Comparison of ENCODE assay signal across 1 cellular context in genomic region chr20:4016349-4017050, GRCh38.
TF ChIP-seq lines count a peak whose summit lies in the region.

No MANE protein-coding gene starts in this region.

TF ChIP-seq in HepG2, 621 proteins besides CTCF, POLR2A, EP300 and RAD21 (continued from another document):
- TF ChIP-seq ZBTB40 (IDR thresholded peaks at IDR 0.05): no peak
- peak; percentile 3; the same call in 1 of the 2 replicates for TF ChIP-seq ZBTB40 (CRISPR knock-in tag; IDR thresholded peaks at IDR 0.05)
- TF ChIP-seq, protein P1, sequence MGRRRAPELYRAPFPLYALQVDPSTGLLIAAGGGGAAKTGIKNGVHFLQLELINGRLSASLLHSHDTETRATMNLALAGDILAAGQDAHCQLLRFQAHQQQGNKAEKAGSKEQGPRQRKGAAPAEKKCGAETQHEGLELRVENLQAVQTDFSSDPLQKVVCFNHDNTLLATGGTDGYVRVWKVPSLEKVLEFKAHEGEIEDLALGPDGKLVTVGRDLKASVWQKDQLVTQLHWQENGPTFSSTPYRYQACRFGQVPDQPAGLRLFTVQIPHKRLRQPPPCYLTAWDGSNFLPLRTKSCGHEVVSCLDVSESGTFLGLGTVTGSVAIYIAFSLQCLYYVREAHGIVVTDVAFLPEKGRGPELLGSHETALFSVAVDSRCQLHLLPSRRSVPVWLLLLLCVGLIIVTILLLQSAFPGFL (CRISPR knock-in tag; IDR thresholded peaks at IDR 0.05): no peak
- TF ChIP-seq ZNF710 (CRISPR knock-in tag; IDR thresholded peaks at IDR 0.05; ENCODE audit: borderline replicate concordance): 0 out of 2 replicates have a peak, but pooled peaks have one; percentile 32
- no peak for TF ChIP-seq STAG1 (CRISPR knock-in tag; IDR thresholded peaks at IDR 0.05)
- TF ChIP-seq, protein P2, sequence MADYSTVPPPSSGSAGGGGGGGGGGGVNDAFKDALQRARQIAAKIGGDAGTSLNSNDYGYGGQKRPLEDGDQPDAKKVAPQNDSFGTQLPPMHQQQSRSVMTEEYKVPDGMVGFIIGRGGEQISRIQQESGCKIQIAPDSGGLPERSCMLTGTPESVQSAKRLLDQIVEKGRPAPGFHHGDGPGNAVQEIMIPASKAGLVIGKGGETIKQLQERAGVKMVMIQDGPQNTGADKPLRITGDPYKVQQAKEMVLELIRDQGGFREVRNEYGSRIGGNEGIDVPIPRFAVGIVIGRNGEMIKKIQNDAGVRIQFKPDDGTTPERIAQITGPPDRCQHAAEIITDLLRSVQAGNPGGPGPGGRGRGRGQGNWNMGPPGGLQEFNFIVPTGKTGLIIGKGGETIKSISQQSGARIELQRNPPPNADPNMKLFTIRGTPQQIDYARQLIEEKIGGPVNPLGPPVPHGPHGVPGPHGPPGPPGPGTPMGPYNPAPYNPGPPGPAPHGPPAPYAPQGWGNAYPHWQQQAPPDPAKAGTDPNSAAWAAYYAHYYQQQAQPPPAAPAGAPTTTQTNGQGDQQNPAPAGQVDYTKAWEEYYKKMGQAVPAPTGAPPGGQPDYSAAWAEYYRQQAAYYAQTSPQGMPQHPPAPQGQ (CRISPR knock-in tag; IDR thresholded peaks at IDR 0.05; ENCODE audit: borderline replicate concordance): no peak
- TF ChIP-seq FOXK1 (CRISPR knock-in tag; IDR thresholded peaks at IDR 0.05; ENCODE audit: borderline replicate concordance, low read depth): no peak
- no peak for TF ChIP-seq ATF7 (IDR thresholded peaks at IDR 0.05)
- no peak for TF ChIP-seq ATF7 (CRISPR knock-in tag; IDR thresholded peaks at IDR 0.05)
- peak; percentile 64; the same call in 1 of the 2 replicates for TF ChIP-seq ZNF576 (CRISPR knock-in tag; IDR thresholded peaks at IDR 0.05)
- TF ChIP-seq CHD2 (IDR thresholded peaks at IDR 0.05; ENCODE audit: low read depth, low read length): no peak
- TF ChIP-seq SNAPC4 (CRISPR knock-in tag; IDR thresholded peaks at IDR 0.05): 0 out of 2 replicates have a peak, but pooled peaks have one; percentile 52
- TF ChIP-seq, protein P3, sequence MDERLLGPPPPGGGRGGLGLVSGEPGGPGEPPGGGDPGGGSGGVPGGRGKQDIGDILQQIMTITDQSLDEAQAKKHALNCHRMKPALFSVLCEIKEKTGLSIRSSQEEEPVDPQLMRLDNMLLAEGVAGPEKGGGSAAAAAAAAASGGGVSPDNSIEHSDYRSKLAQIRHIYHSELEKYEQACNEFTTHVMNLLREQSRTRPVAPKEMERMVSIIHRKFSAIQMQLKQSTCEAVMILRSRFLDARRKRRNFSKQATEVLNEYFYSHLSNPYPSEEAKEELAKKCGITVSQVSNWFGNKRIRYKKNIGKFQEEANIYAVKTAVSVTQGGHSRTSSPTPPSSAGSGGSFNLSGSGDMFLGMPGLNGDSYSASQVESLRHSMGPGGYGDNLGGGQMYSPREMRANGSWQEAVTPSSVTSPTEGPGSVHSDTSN (CRISPR knock-in tag; IDR thresholded peaks at IDR 0.05): no peak
- no peak for TF ChIP-seq ZNF235 (CRISPR knock-in tag; IDR thresholded peaks at IDR 0.05; ENCODE audit: borderline replicate concordance)
- TF ChIP-seq NR3C1 (CRISPR knock-in tag; IDR thresholded peaks at IDR 0.05): no peak
